17 cellular contexts compared by ENCODE assay signal in the genomic region with DNA sequence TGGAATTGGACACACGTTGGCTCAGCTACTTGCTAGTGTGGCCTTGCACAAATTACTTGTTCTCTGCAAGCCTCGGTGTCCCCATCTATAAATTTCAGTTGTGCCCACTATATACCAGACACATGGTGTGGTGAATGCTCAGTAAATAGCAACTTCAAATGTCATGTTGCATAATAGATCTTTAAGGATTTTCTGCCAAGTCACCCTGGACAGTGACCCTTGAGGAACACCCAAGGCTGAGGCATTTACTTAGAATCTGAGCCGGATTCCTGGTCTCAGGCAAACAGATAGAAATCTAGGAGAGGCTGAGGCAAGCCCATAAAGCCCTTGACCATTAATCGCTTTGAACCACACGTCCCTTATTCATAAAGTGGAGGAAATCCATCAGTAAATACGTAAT. TPM values are rescaled to one million over a fixed set of nuclear protein-coding genes. Genes with fewer than 3 reads are reported as not detected.
DNase-seq lines count a peak whose midpoint lies in the region; ATAC-seq and TF ChIP-seq lines count a peak whose summit lies in the region.
"Had no signal": no experiment of that assay in that cellular context is flagged by ENCODE, and none has a peak within 500 bp of the region (broad histone marks: within the 10 kb centered on the region; RNA-seq: fewer than 3 reads in every experiment).

No MANE protein-coding gene starts in this region.

- POLR2A ChIA-PET in PC-3 (lab: Charles Lee; ENCODE audit: unreplicated experiment): interaction anchor here (0.7 kb wide), 1 partner anchor 98 kb away, joined by 4 read pairs; no protein-coding TSS in a partner anchor

- BruUV-seq in PC-3 (replicated peaks; lab: Mats Ljungman, UMichigan): no TSS peak

- H3K27me3 ChIP-seq in PC-3 (ENCODE audit: low read length) (no peaks in the 10 kb centered on the region), gastrocnemius medialis (no peaks in the 10 kb centered on the region), gastroesophageal sphincter (no peaks in the 10 kb centered on the region)
- H3K27me3 ChIP-seq: pancreas had no signal

- H4K20me1 ChIP-seq in PC-3 (ENCODE audit: low read length): peaks cover 40% of the 10 kb centered on the region

- peak overlapping the region; percentile 85 for H3K27ac ChIP-seq in PC-3 (ENCODE audit: low read length)
- H3K27ac ChIP-seq in gastrocnemius medialis: peak overlapping the region; percentile 47 to 73 (median 58)
- H3K27ac ChIP-seq in gastroesophageal sphincter: no peak overlapping the region
- H3K27ac ChIP-seq: heart left ventricle, HL-60, pancreas had no signal

- in situ Hi-C loops in gastrocnemius medialis (cut with MboI; ENCODE audit: low sequenced_read_pairs in 4 of 4): loop anchor here in 2 of 4 donors (25.0 kb wide), 3 partner anchors 128 to 622 kb away; no protein-coding TSS in a partner anchor

- H3K4me3 ChIP-seq in PC-3 (ENCODE audit: low read length) (no peak overlapping the region), gastrocnemius medialis (no peak overlapping the region), gastroesophageal sphincter (no peak overlapping the region)
- H3K4me3 ChIP-seq: heart left ventricle, pancreas had no signal

- WGBS in gastroesophageal sphincter (ENCODE audit: low coverage in 1 of 2), 2 donors: 57 to 60% methylated on average over 4 to 6 of the region's 6 CpGs

- no peaks in the 10 kb centered on the region for H3F3A ChIP-seq in PC-3 (ENCODE audit: low read length, unreplicated experiment)

- ATAC-seq in PC-3: no peak
- ATAC-seq in gastrocnemius medialis: peak; percentile 30 to 40
- ATAC-seq in HG02798 (IDR thresholded peaks at IDR 0.05; ENCODE audit: poor library complexity, unreplicated experiment): no peak
- no peak for ATAC-seq in gastroesophageal sphincter
- ATAC-seq: activated CD8-positive, alpha-beta T cell treated with anti-CD3 and anti-CD28 coated beads for 36 hours; heart left ventricle; pancreas had no signal

- TF ChIP-seq CTCF in PC-3 (conservative IDR thresholded peaks at IDR 0.05; ENCODE audit: low read depth, low read length): no peak
- TF ChIP-seq CTCF in gastrocnemius medialis (IDR thresholded peaks at IDR 0.05 in 4 of 5, conservative IDR thresholded peaks at IDR 0.05 in 1 of 5): no peak
- TF ChIP-seq CTCF in gastroesophageal sphincter (IDR thresholded peaks at IDR 0.05): no peak

- peaks cover 99% of the 10 kb centered on the region for H3K79me2 ChIP-seq in PC-3 (ENCODE audit: low read length)

- peaks cover 80% of the 10 kb centered on the region for H3K4me1 ChIP-seq in PC-3 (ENCODE audit: insufficient read depth, low read length)
- peaks cover 93 to 94% of the 10 kb centered on the region in 2 donors for H3K4me1 ChIP-seq in gastrocnemius medialis
- H3K4me1 ChIP-seq in gastroesophageal sphincter: peaks cover 10 to 88% (median 21%) of the 10 kb centered on the region in 3 donors

- CTCF ChIA-PET in PC-3 (lab: Charles Lee): no interaction called here

- H3K9ac ChIP-seq in PC-3 (ENCODE audit: low read length): no peak overlapping the region

- TF ChIP-seq POLR2A in gastrocnemius medialis (IDR thresholded peaks at IDR 0.05) (no peak), gastroesophageal sphincter (IDR thresholded peaks at IDR 0.05) (no peak)

- H3K4me2 ChIP-seq in PC-3 (ENCODE audit: low read length): peak overlapping the region; percentile 62; the same call in 1 of the 2 replicates

- H3K36me3 ChIP-seq in PC-3 (ENCODE audit: low read depth, low read length): peaks cover 10% of the 10 kb centered on the region; the same call in 1 of the 2 replicates
- H3K36me3 ChIP-seq in gastrocnemius medialis: no peaks in the 10 kb centered on the region
- no peaks in the 10 kb centered on the region for H3K36me3 ChIP-seq in gastroesophageal sphincter
- H3K36me3 ChIP-seq: heart left ventricle, pancreas had no signal

- TF ChIP-seq EP300 in gastroesophageal sphincter (IDR thresholded peaks at IDR 0.05): no peak

- intact Hi-C loops in PC-3 (cut with micrococcal nuclease) (no loop called here), gastrocnemius medialis (cut with DNase I; ENCODE audit: low total_unique reads) (no loop called here)

- DNase-seq in ELR (ENCODE audit: low read depth): peak; percentile 70
- DNase-seq in PC-3: peak; percentile 68
- DNase-seq in fibroblast of peridontal ligament (ENCODE audit: extremely low read depth): peak; percentile 48
- DNase-seq in gastrocnemius medialis: no peak
- no peak for DNase-seq in midbrain (lab: John Stamatoyannopoulos, UW)
- no peak for DNase-seq in cortex of kidney (lab: John Stamatoyannopoulos, UW)
- DNase-seq: activated CD8-positive, alpha-beta T cell treated with anti-CD3 and anti-CD28 coated beads for 36 hours; heart left ventricle; Karpas-422; kidney glomerular epithelial cell; NCI-H146; NCI-H345; pancreas; stimulated activated CD4-positive, alpha-beta T cell treated with anti-CD3 and anti-CD28 coated beads, Interleukin-15, amount 100 ng/mL, for 24 hours had no signal

- no peaks in the 10 kb centered on the region for H3K9me2 ChIP-seq in PC-3 (replicated peaks; ENCODE audit: low read length)

- no peaks in the 10 kb centered on the region for H3K9me3 ChIP-seq in PC-3 (ENCODE audit: low read length)
- no peaks in the 10 kb centered on the region for H3K9me3 ChIP-seq in gastrocnemius medialis
- H3K9me3 ChIP-seq in gastroesophageal sphincter: no peaks in the 10 kb centered on the region
- H3K9me3 ChIP-seq: heart left ventricle, pancreas had no signal

- H2AFZ ChIP-seq in PC-3 (ENCODE audit: low read length): no peak overlapping the region

RNA-seq across cellular contexts. Expression of gene TEAD1, which starts 9.6 kb away (rescaled TPM):
- 70.2 and 148 TPM in 2 replicates for total RNA-seq in PC-3 (2014; rRNA removed)
- 100 to 1,000 TPM in 2 of 4 donors, 10 to 100 TPM in 2; 46.1 to 175 (median 126) TPM for total RNA-seq in gastrocnemius medialis
- total RNA-seq in gastroesophageal sphincter: 100 to 1,000 TPM; 184 to 272 (median 208) TPM

Comparison
In these comparisons a context has a peak if more than half of its experiments do, and no peak if none do; other contexts are left out.
1. DNase-seq: peak in ELR (single experiment), PC-3 (single experiment) and fibroblast of peridontal ligament (single experiment); none in gastrocnemius medialis (0 of 2), midbrain (single experiment) and cortex of kidney (single experiment).
2. ATAC-seq: peak in gastrocnemius medialis (2 of 2); none in PC-3 (single experiment), HG02798 (single experiment) and gastroesophageal sphincter (single experiment).
3. H3K27ac ChIP-seq: peak in PC-3 (single experiment) and gastrocnemius medialis (4 of 4); none in gastroesophageal sphincter (0 of 4).